Comparison of ENCODE assay signal across 1 cellular context in genomic region chr3:111989061-111989678, GRCh38.
TF ChIP-seq lines count a peak whose summit lies in the region.

No MANE protein-coding gene starts in this region.

TF ChIP-seq in SK-N-SH treated with all-trans-retinoic acid at 6 μM for 48 hours, 23 proteins besides CTCF, POLR2A, EP300 and RAD21 (continued from another document):
- TF ChIP-seq ZNF565 (CRISPR knock-in tag; conservative IDR thresholded peaks at IDR 0.05; ENCODE audit: low read depth) (no peak), ESRRG (CRISPR knock-in tag; IDR thresholded peaks at IDR 0.05) (no peak), TCF4 (CRISPR knock-in tag; IDR thresholded peaks at IDR 0.05; ENCODE audit: borderline replicate concordance) (no peak), ISL1 (CRISPR knock-in tag; IDR thresholded peaks at IDR 0.05) (no peak), TSHZ2 (CRISPR knock-in tag; IDR thresholded peaks at IDR 0.05) (no peak), PATZ1 (CRISPR knock-in tag; IDR thresholded peaks at IDR 0.05; ENCODE audit: borderline replicate concordance) (no peak), ZNF70 (CRISPR knock-in tag; IDR thresholded peaks at IDR 0.05) (no peak)
